Comparison of ENCODE assay signal across 2 cellular contexts in genomic region chr3:50154476-50154839, GRCh38.
TF ChIP-seq lines count a peak whose summit lies in the region.

No MANE protein-coding gene starts in this region.

TF ChIP-seq in A549, 52 proteins besides CTCF, POLR2A, EP300 and RAD21:
- TF ChIP-seq ZSCAN20 (CRISPR knock-in tag; IDR thresholded peaks at IDR 0.05) = no peak
- no peak for TF ChIP-seq MAX (IDR thresholded peaks at IDR 0.05)
- no peak for TF ChIP-seq FOXS1 (CRISPR knock-in tag; IDR thresholded peaks at IDR 0.05)
- TF ChIP-seq ZNF302 (CRISPR knock-in tag; IDR thresholded peaks at IDR 0.05) = no peak
- TF ChIP-seq HOXB13 (CRISPR knock-in tag; IDR thresholded peaks at IDR 0.05; ENCODE audit: low read depth) = no peak
- TF ChIP-seq EHMT2 (IDR thresholded peaks at IDR 0.05; ENCODE audit: low read depth) = no peak
- no peak for TF ChIP-seq MAFK (IDR thresholded peaks at IDR 0.05; ENCODE audit: partially characterized antibody)
- TF ChIP-seq PBX3 (IDR thresholded peaks at IDR 0.05) = no peak
- TF ChIP-seq RFX5 (IDR thresholded peaks at IDR 0.05) = no peak
- no peak for TF ChIP-seq ATOH8 (CRISPR knock-in tag; IDR thresholded peaks at IDR 0.05; ENCODE audit: low read depth)
- no peak for TF ChIP-seq USF2 (IDR thresholded peaks at IDR 0.05)
- no peak for TF ChIP-seq JUNB (IDR thresholded peaks at IDR 0.05)
- no peak for TF ChIP-seq TFCP2L1 (CRISPR knock-in tag; IDR thresholded peaks at IDR 0.05)
- no peak for TF ChIP-seq HDAC2 (IDR thresholded peaks at IDR 0.05)

TF ChIP-seq in GM12878, 131 proteins besides CTCF, POLR2A, EP300 and RAD21:
- TF ChIP-seq SMC3 (IDR thresholded peaks at IDR 0.05; ENCODE audit: borderline replicate concordance, low read length) (no peak), ZNF24 (IDR thresholded peaks at IDR 0.05) (no peak), RELA (IDR thresholded peaks at IDR 0.05; ENCODE audit: borderline replicate concordance, partially characterized antibody) (no peak), STAT1 (conservative IDR thresholded peaks at IDR 0.05) (no peak), BHLHE40 (IDR thresholded peaks at IDR 0.05; ENCODE audit: borderline replicate concordance in 1 of 2, low read depth in 2 of 2, low read length in 1 of 2) (peak in 1 of 2 experiments; percentile 54; a peak in 1 of 4 replicates)
